In genomic region chr1:169873582-169874200, GRCh38 we compare ENCODE assay signal across 23 cellular contexts. TPM values are rescaled to one million over a fixed set of nuclear protein-coding genes. Genes with fewer than 3 reads are reported as not detected.
A peak's percentile ranks its signal among the peaks of the same experiment; 100 is the strongest.
DNase-seq lines count a peak whose midpoint lies in the region; ATAC-seq and TF ChIP-seq lines count a peak whose summit lies in the region.
"Had no signal": no experiment of that assay in that cellular context is flagged by ENCODE, and none has a peak within 500 bp of the region (broad histone marks: within the 10 kb centered on the region; RNA-seq: fewer than 3 reads in every experiment).

No MANE protein-coding gene starts in this region.

- no peak for TF ChIP-seq POLR2A in gastrocnemius medialis (IDR thresholded peaks at IDR 0.05)
- TF ChIP-seq POLR2A in thyroid gland (IDR thresholded peaks at IDR 0.05) = no peak

- no peak overlapping the region for H2AFZ ChIP-seq in OCI-LY3 (ENCODE audit: low read depth, low read length)

- TF ChIP-seq CTCF in 22Rv1 (IDR thresholded peaks at IDR 0.05) (no peak), OCI-LY3 (IDR thresholded peaks at IDR 0.05; ENCODE audit: low read depth, low read length) (no peak), fibroblast of villous mesenchyme (IDR thresholded peaks at IDR 0.05; ENCODE audit: insufficient read depth, low read depth, low read length) (no peak), gastrocnemius medialis (IDR thresholded peaks at IDR 0.05 in 4 of 5, conservative IDR thresholded peaks at IDR 0.05 in 1 of 5) (no peak), thyroid gland (IDR thresholded peaks at IDR 0.05) (no peak)

- intact Hi-C loops in gastrocnemius medialis (cut with DNase I; ENCODE audit: low total_unique reads) = no loop called here
- intact Hi-C loops in thyroid gland (cut with DNase I) = no loop called here

- ATAC-seq in gastrocnemius medialis = no peak
- ATAC-seq: naive thymus-derived CD8-positive, alpha-beta T cell; pancreas; sciatic nerve had no signal

- in situ Hi-C loops in gastrocnemius medialis (cut with MboI; ENCODE audit: low sequenced_read_pairs in 4 of 4) = no loop called here

- H3K9me3 ChIP-seq in OCI-LY3 (ENCODE audit: insufficient read depth, low read length) (no peaks in the 10 kb centered on the region), gastrocnemius medialis (no peaks in the 10 kb centered on the region), thyroid gland (no peaks in the 10 kb centered on the region)
- H3K9me3 ChIP-seq: esophagus muscularis mucosa, pancreas had no signal

- H3K4me3 ChIP-seq in OCI-LY3 (ENCODE audit: low read length) (peak overlapping the region; percentile 12; the same call in 1 of the 2 replicates), fibroblast of villous mesenchyme (ENCODE audit: low read depth, low read length) (no peak overlapping the region), gastrocnemius medialis (no peak overlapping the region), thyroid gland (replicated peaks in 1 of 3) (no peak overlapping the region)
- H3K4me3 ChIP-seq: BLaER1 treated with 17β-estradiol and CSF1 and Interleukin-3, amounts not matched to agents 10 nM and 100 nM; esophagus muscularis mucosa; pancreas had no signal

- peak overlapping the region; percentile 36 for H3K4me2 ChIP-seq in OCI-LY3 (ENCODE audit: low read length)

- WGBS in thyroid gland, 2 donors = 94% methylated on average over 3 of the region's 3 CpGs

- H4K20me1 ChIP-seq in OCI-LY3 (ENCODE audit: insufficient read depth, low read length) = no peaks in the 10 kb centered on the region

- no peak overlapping the region for H3K9ac ChIP-seq in OCI-LY3 (ENCODE audit: low read length)
- H3K9ac ChIP-seq: BLaER1 treated with 17β-estradiol and CSF1 and Interleukin-3, amounts not matched to agents 10 nM and 100 nM had no signal

- no peaks in the 10 kb centered on the region for H3K79me2 ChIP-seq in OCI-LY3 (ENCODE audit: low read length)

- DNase-seq in EL = peak; percentile 29
- DNase-seq in fibroblast of villous mesenchyme (ENCODE audit: low read depth) = peak; percentile 28
- DNase-seq in gastrocnemius medialis = no peak
- DNase-seq in activated CD4-positive, alpha-beta T cell treated with anti-CD3 and anti-CD28 coated beads for 1 hour = no peak
- no peak for DNase-seq in thyroid gland
- no peak for DNase-seq in NCI-H510A (lab: John Stamatoyannopoulos, UW)
- DNase-seq: activated CD4-positive, alpha-beta T cell treated with anti-CD3 and anti-CD28 coated beads, Interleukin-2, amount 10 ng/mL, durations not matched to agents 24 days and 14 days; activated effector memory CD4-positive, alpha-beta T cell treated with Interleukin-2 at 50 U/mL for 16 hours; effector CD4-positive, alpha-beta T cell; H7; KG1; naive thymus-derived CD8-positive, alpha-beta T cell; NCI-H187; NCI-H82; OCI-M1; pancreas; Right ventricle myocardium superior; SW 1271 had no signal

- H3K36me3 ChIP-seq in OCI-LY3 (replicated peaks; ENCODE audit: low read depth, low read length) = peaks cover 71% of the 10 kb centered on the region
- peaks cover 4 to 77% of the 10 kb centered on the region in 2 donors for H3K36me3 ChIP-seq in gastrocnemius medialis
- peaks cover 44 to 57% of the 10 kb centered on the region in 2 donors for H3K36me3 ChIP-seq in thyroid gland

- H3K27me3 ChIP-seq in OCI-LY3 (ENCODE audit: low read depth, low read length) = no peaks in the 10 kb centered on the region
- no peaks in the 10 kb centered on the region for H3K27me3 ChIP-seq in gastrocnemius medialis
- no peaks in the 10 kb centered on the region for H3K27me3 ChIP-seq in thyroid gland
- H3K27me3 ChIP-seq: BLaER1 treated with 17β-estradiol and CSF1 and Interleukin-3, amounts not matched to agents 10 nM and 100 nM; esophagus muscularis mucosa; pancreas had no signal

- peaks cover 14% of the 10 kb centered on the region for H3K4me1 ChIP-seq in OCI-LY3 (ENCODE audit: low read length)
- no peaks in the 10 kb centered on the region for H3K4me1 ChIP-seq in gastrocnemius medialis
- peaks cover 8 to 15% of the 10 kb centered on the region in 2 donors for H3K4me1 ChIP-seq in thyroid gland
- H3K4me1 ChIP-seq: pancreas had no signal

- peak overlapping the region; percentile 13; the same call in 1 of the 2 replicates for H3K27ac ChIP-seq in 22Rv1
- peak overlapping the region; percentile 29 for H3K27ac ChIP-seq in OCI-LY3 (ENCODE audit: low read length)
- no peak overlapping the region for H3K27ac ChIP-seq in gastrocnemius medialis
- H3K27ac ChIP-seq in thyroid gland = no peak overlapping the region
- H3K27ac ChIP-seq: BLaER1 treated with 17β-estradiol and CSF1 and Interleukin-3, amounts not matched to agents 10 nM and 100 nM; esophagus muscularis mucosa; pancreas had no signal

RNA-seq across cellular contexts. Expression of gene SCYL3, which starts 20.0 kb away (rescaled TPM):
- total RNA-seq in fibroblast of villous mesenchyme (8.4 and 10.4 TPM in 2 replicates), gastrocnemius medialis (10 to 100 TPM in 3 of 4 donors, 1 to 10 TPM in 1; 6.2 to 14.3 (median 12.8) TPM), thyroid gland (10 to 100 TPM; 12.9 to 18.3 (median 16.3) TPM)

Comparison
In these comparisons a context has a peak if more than half of its experiments do, and no peak if none do; other contexts are left out.
1. H3K27ac ChIP-seq: peak in 22Rv1 (single experiment) and OCI-LY3 (single experiment); none in gastrocnemius medialis (0 of 4) and thyroid gland (0 of 3).
2. DNase-seq: peak in EL (single experiment) and fibroblast of villous mesenchyme (single experiment); none in gastrocnemius medialis (0 of 2), activated CD4-positive, alpha-beta T cell treated with anti-CD3 and anti-CD28 coated beads for 1 hour (single experiment), thyroid gland (0 of 2) and NCI-H510A (single experiment).